Comparison of ENCODE assay signal across 18 cellular contexts in genomic region chr7:142263598-142264380, GRCh38. TPM values are rescaled to one million over a fixed set of nuclear protein-coding genes. Genes with fewer than 3 reads are reported as not detected.
DNase-seq lines count a peak whose midpoint lies in the region; ATAC-seq and TF ChIP-seq lines count a peak whose summit lies in the region.
"Had no signal": no experiment of that assay in that cellular context is flagged by ENCODE, and none has a peak within 500 bp of the region (broad histone marks: within the 10 kb centered on the region; RNA-seq: fewer than 3 reads in every experiment).

No MANE protein-coding gene starts in this region.

- H3K4me3 ChIP-seq in GM23248 (no peak overlapping the region), epithelial cell of esophagus (ENCODE audit: low read length) (no peak overlapping the region), skeletal muscle cell (ENCODE audit: low read depth, low read length) (no peak overlapping the region)
- H3K4me3 ChIP-seq: adrenal gland, right atrium auricular region, SJSA1, upper lobe of left lung had no signal

- H4K20me1 ChIP-seq in GM23248 (ENCODE audit: insufficient read depth) = no peaks in the 10 kb centered on the region

- in situ Hi-C loops in GM23248 (cut with MboI) = no loop called here

- no peaks in the 10 kb centered on the region for H3K36me3 ChIP-seq in GM23248 (ENCODE audit: low read depth)
- H3K36me3 ChIP-seq: adrenal gland, right atrium auricular region, SJSA1, upper lobe of left lung had no signal

- WGBS in GM23248 (ENCODE audit: low coverage in 1 of 2, low lambda C conversion rate in 2 of 2, missing lambda C conversion rate in 2 of 2), 2 experiments = 41% methylated on average over 8 of the region's 8 CpGs

- DNase-seq in GM23248 = peak; percentile 73
- DNase-seq in RPMI7951 (ENCODE audit: low read depth) = peak; percentile 47
- peak; percentile 61 for DNase-seq in epithelial cell of esophagus (ENCODE audit: low read depth)
- DNase-seq in skeletal muscle cell (ENCODE audit: low read depth) = peak; percentile 21
- DNase-seq in midbrain (lab: John Stamatoyannopoulos, UW) = no peak
- DNase-seq in head of caudate nucleus = no peak
- DNase-seq: adrenal gland, COR-L47, hippocampal formation, KG1, NCI-H1092 treated with DMSO at 0.1 percent for 48 hours, NCI-H524, upper lobe of left lung had no signal

- intact Hi-C loops in head of caudate nucleus (cut with DNase I) = no loop called here

- no peak for TF ChIP-seq CTCF in epithelial cell of esophagus (IDR thresholded peaks at IDR 0.05; ENCODE audit: insufficient read depth, low read depth, low read length, missing control alignments)

- H3K27ac ChIP-seq in GM23248 = no peak overlapping the region
- H3K27ac ChIP-seq: adrenal gland, right atrium auricular region, SJSA1, upper lobe of left lung had no signal

- H3K4me2 ChIP-seq in GM23248 (ENCODE audit: unreplicated experiment) = peak overlapping the region; percentile 48

- H3K9me2 ChIP-seq in GM23248 (ENCODE audit: insufficient read depth) = no peaks in the 10 kb centered on the region

- H3K79me2 ChIP-seq in GM23248 (ENCODE audit: insufficient read depth) = no peaks in the 10 kb centered on the region

- no peaks in the 10 kb centered on the region for H3K27me3 ChIP-seq in GM23248 (replicated peaks; ENCODE audit: insufficient read depth)
- H3K27me3 ChIP-seq: adrenal gland, right atrium auricular region, upper lobe of left lung had no signal

- no peaks in the 10 kb centered on the region for H3F3A ChIP-seq in GM23248 (ENCODE audit: insufficient read depth)

- peaks cover 10% of the 10 kb centered on the region for H3K4me1 ChIP-seq in GM23248 (ENCODE audit: insufficient read depth)
- H3K4me1 ChIP-seq: adrenal gland, right atrium auricular region, upper lobe of left lung had no signal

- no peaks in the 10 kb centered on the region for H3K9me3 ChIP-seq in GM23248 (ENCODE audit: low read depth)
- H3K9me3 ChIP-seq: adrenal gland, right atrium auricular region, SJSA1, upper lobe of left lung had no signal

- ATAC-seq in HG03196 (IDR thresholded peaks at IDR 0.05; ENCODE audit: unreplicated experiment) = no peak

- H3K9ac ChIP-seq in GM23248 = peak overlapping the region; percentile 28; the same call in 1 of the 2 replicates

- peak overlapping the region; percentile 59; the same call in 1 of the 2 replicates for H2AFZ ChIP-seq in GM23248

RNA-seq across cellular contexts. Expression of gene PRSS58, which starts 5.9 kb away (rescaled TPM):
- not detected in 2 replicates for total RNA-seq in GM23248 (2014; rRNA removed; shearing (Covaris generic))
- polyA plus RNA-seq in GM23248 (2016; fragmentation: Nextera tagmentation; extraction: Ambion mirVana) = not detected in 2 replicates
- not detected in 2 replicates for total RNA-seq in RPMI7951 (2014; rRNA removed; shearing (Covaris generic))
- total RNA-seq: adrenal gland, H4, neural crest cell, right atrium auricular region, SJSA1, upper lobe of left lung had no signal
- polyA plus RNA-seq: adrenal gland had no signal

Comparison
In these comparisons a context has a peak if more than half of its experiments do, and no peak if none do; other contexts are left out.
1. DNase-seq: peak in GM23248 (single experiment), RPMI7951 (single experiment), epithelial cell of esophagus (single experiment) and skeletal muscle cell (single experiment); none in midbrain (single experiment) and head of caudate nucleus (0 of 42).